1 cellular context compared by ENCODE assay signal in the genomic region with DNA sequence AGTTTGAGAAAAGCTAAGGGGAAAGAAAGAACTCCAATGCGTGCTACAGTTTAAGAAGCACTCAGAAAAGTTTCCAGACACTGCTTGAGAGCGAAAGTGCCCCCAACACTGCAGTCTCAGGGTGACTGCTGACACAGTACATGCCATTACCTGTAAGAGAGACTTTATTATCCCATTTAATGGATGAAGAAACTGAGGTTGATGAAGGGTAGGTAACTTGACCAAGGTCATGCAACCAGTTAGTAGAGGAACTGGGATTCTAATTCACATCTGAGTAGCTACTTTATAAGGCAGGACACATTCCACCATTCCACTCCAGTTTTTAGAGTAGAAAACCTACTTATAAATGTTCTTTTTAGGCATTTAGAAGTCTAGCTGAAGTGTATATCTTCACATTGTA.
TF ChIP-seq lines count a peak whose summit lies in the region.

No MANE protein-coding gene starts in this region.

TF ChIP-seq in K562, 482 proteins besides CTCF, POLR2A, EP300 and RAD21 (continued from another document):
- TF ChIP-seq ESRRA (IDR thresholded peaks at IDR 0.05; ENCODE audit: borderline replicate concordance, low read depth), result peak; percentile 59; the same call in 1 of the 2 replicates
- no peak for TF ChIP-seq RFX5 (IDR thresholded peaks at IDR 0.05; ENCODE audit: low read depth, low read length)
